ENCODE assay signal across 8 cellular contexts in the genomic region with DNA sequence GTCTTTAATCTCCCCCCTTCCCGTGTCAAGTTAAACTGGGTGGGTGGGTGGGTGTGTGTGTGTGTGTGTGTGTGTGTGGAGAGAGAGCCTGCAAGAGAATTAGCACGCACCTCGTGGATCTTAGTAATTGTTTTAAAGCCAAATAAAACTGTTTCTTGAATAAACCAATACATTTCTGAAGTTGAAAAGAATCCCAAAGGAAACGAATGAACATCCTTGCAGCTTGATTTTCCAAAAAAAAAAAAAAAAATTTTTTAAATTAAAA. TPM values are rescaled to one million over a fixed set of nuclear protein-coding genes. Genes with fewer than 3 reads are reported as not detected.
DNase-seq lines count a peak whose midpoint lies in the region; ATAC-seq and TF ChIP-seq lines count a peak whose summit lies in the region.

No MANE protein-coding gene starts in this region.

- no peaks in the 10 kb centered on the region for H3K9me3 ChIP-seq in HAP-1

- TF ChIP-seq CTCF in AG04449 (IDR thresholded peaks at IDR 0.05; ENCODE audit: insufficient read depth, low read length, missing control alignments): no peak

- no peaks in the 10 kb centered on the region for H3K36me3 ChIP-seq in HAP-1 (replicated peaks)

- in situ Hi-C loops in HAP-1 (cut with MboI; ENCODE audit: low sequenced_read_pairs): no loop called here

- DNase-seq in AG04449 (ENCODE audit: low read depth, low spot score): no peak
- no peak for DNase-seq in HAP-1 (ENCODE audit: low spot score in 2 of 2)
- peak; percentile 30 for DNase-seq in amniotic epithelial cell (ENCODE audit: low read depth)
- DNase-seq in lung microvascular endothelial cell (ENCODE audit: low read depth in 2 of 2): peak; percentile 25 to 52
- no peak for DNase-seq in hippocampal formation (lab: John Stamatoyannopoulos, UW)
- no peak for DNase-seq in stimulated activated CD4-positive, alpha-beta T cell treated with anti-CD3 and anti-CD28 coated beads, Interleukin-4, amount 100 ng/mL, for 1 hour
- no peak for DNase-seq in NCI-H2081 (lab: John Stamatoyannopoulos, UW)

- POLR2A ChIA-PET in AG04449 (lab: Yijun Ruan, JAX): interaction anchor here (2.0 to 3.4 kb wide), 2 partner anchors 12 to 35 kb away, joined by 4 to 26 read pairs; a partner anchor contains a TSS

- CTCF ChIA-PET in AG04449 (lab: Yijun Ruan, JAX): no interaction called here

- ATAC-seq in GM21515 (IDR thresholded peaks at IDR 0.05; ENCODE audit: unreplicated experiment): no peak

- H3K27me3 ChIP-seq in HAP-1 (ENCODE audit: low read depth): no peaks in the 10 kb centered on the region

- H3K4me3 ChIP-seq in AG04449 (ENCODE audit: low read depth, low read length) (peak overlapping the region; percentile 76), HAP-1 (peak overlapping the region; percentile 74)

- H3K4me1 ChIP-seq in HAP-1: peaks cover 19% of the 10 kb centered on the region

RNA-seq across cellular contexts. Expression of a gene that starts 0.4 kb away (rescaled TPM):
- total RNA-seq in lung microvascular endothelial cell: 2.8 and 5.6 TPM in 2 replicates

RNA-seq across cellular contexts. Expression of a gene that starts 35.6 kb away (rescaled TPM):
- total RNA-seq in lung microvascular endothelial cell: 26.4 and 35.5 TPM in 2 replicates

RNA-seq across cellular contexts. Expression of a gene that starts 59.1 kb away (rescaled TPM):
- 0.44 and 0.60 TPM in 2 replicates for total RNA-seq in lung microvascular endothelial cell

Comparison
In these comparisons a context has a peak if more than half of its experiments do, and no peak if none do; other contexts are left out.
1. DNase-seq: peak in amniotic epithelial cell (single experiment) and lung microvascular endothelial cell (2 of 2); none in AG04449 (single experiment), HAP-1 (0 of 2), hippocampal formation (0 of 2), stimulated activated CD4-positive, alpha-beta T cell treated with anti-CD3 and anti-CD28 coated beads, Interleukin-4, amount 100 ng/mL, for 1 hour (single experiment) and NCI-H2081 (0 of 2).